Comparison of ENCODE assay signal across 25 cellular contexts in genomic region chr14:94293578-94293924, GRCh38. TPM values are rescaled to one million over a fixed set of nuclear protein-coding genes. Genes with fewer than 3 reads are reported as not detected.
DNase-seq lines count a peak whose midpoint lies in the region; ATAC-seq and TF ChIP-seq lines count a peak whose summit lies in the region.
"Had no signal": no experiment of that assay in that cellular context is flagged by ENCODE, and none has a peak within 500 bp of the region (broad histone marks: within the 10 kb centered on the region; RNA-seq: fewer than 3 reads in every experiment).

No MANE protein-coding gene starts in this region.

- TF ChIP-seq RAD21 in liver (IDR thresholded peaks at IDR 0.05): no peak

- 44% methylated on average over 3 of the region's 3 CpGs for WGBS in liver
- 79% methylated on average over 3 of the region's 3 CpGs for WGBS in esophagus muscularis mucosa

- H3K36me3 ChIP-seq in liver (ENCODE audit: control insufficient read depth in 4 of 4, insufficient read depth in 3 of 4, low read depth in 1 of 4, low read length in 3 of 4): peaks cover 0 to 12% (median 2%) of the 10 kb centered on the region in 4 donors
- no peaks in the 10 kb centered on the region for H3K36me3 ChIP-seq in upper lobe of right lung
- H3K36me3 ChIP-seq in esophagus muscularis mucosa: no peaks in the 10 kb centered on the region
- H3K36me3 ChIP-seq in colonic mucosa: no peaks in the 10 kb centered on the region
- H3K36me3 ChIP-seq: BE2C; BLaER1 treated with 17β-estradiol and CSF1 and Interleukin-3, amounts not matched to agents 10 nM and 100 nM had no signal

- no peak for ATAC-seq in upper lobe of right lung
- ATAC-seq: HCT116 had no signal

- peak overlapping the region; percentile 20 to 41 (median 22) for H3K4me3 ChIP-seq in liver (ENCODE audit: low read depth in 1 of 3, low read length in 3 of 3)
- no peak overlapping the region for H3K4me3 ChIP-seq in upper lobe of right lung
- H3K4me3 ChIP-seq in esophagus muscularis mucosa: no peak overlapping the region
- H3K4me3 ChIP-seq in colonic mucosa: no peak overlapping the region
- H3K4me3 ChIP-seq: BLaER1 treated with 17β-estradiol and CSF1 and Interleukin-3, amounts not matched to agents 10 nM and 100 nM; GM23338 had no signal

- DNase-seq in DMS53 (lab: John Stamatoyannopoulos, UW) (peak; percentile 27), DMS53 treated with DMSO at 0.1 percent for 48 hours (lab: John Stamatoyannopoulos, UW; ENCODE audit: unreplicated experiment) (no peak), islet precursor cell (peak; percentile 50), upper lobe of right lung (no peak), esophagus muscularis mucosa (ENCODE audit: extremely low spot score) (no peak), colonic mucosa (no peak)
- peak; percentile 12 for DNase-seq in stimulated activated CD8-positive, alpha-beta memory T cell treated with anti-CD3 and anti-CD28 coated beads, Interleukin-4, amount 100 ng/mL, for 48 hours
- DNase-seq: ACHN; AML-193; BE2C; CD4-positive, alpha-beta memory T cell; COR-L47; DMS153; DMS79 treated with DMSO at 0.1 percent for 48 hours; GF-D8; H9 had no signal

- TF ChIP-seq CTCF in liver (IDR thresholded peaks at IDR 0.05; ENCODE audit: low read depth, low read length, missing input control) (no peak), upper lobe of right lung (IDR thresholded peaks at IDR 0.05) (no peak), esophagus muscularis mucosa (IDR thresholded peaks at IDR 0.05) (no peak), colonic mucosa (IDR thresholded peaks at IDR 0.05) (no peak)

- H3K9me3 ChIP-seq in liver (ENCODE audit: control insufficient read depth in 4 of 4, low read length in 3 of 4) (no peaks in the 10 kb centered on the region), upper lobe of right lung (no peaks in the 10 kb centered on the region), esophagus muscularis mucosa (no peaks in the 10 kb centered on the region), colonic mucosa (no peaks in the 10 kb centered on the region)
- H3K9me3 ChIP-seq: BE2C had no signal

- peak overlapping the region in 1 of 2 donors; percentile 80 for H3K9ac ChIP-seq in liver (ENCODE audit: low read depth in 1 of 2, low read length in 2 of 2)
- H3K9ac ChIP-seq in colonic mucosa (ENCODE audit: low read depth in 2 of 2, low read length in 2 of 2): no peak overlapping the region
- H3K9ac ChIP-seq: BLaER1 treated with 17β-estradiol and CSF1 and Interleukin-3, amounts not matched to agents 10 nM and 100 nM had no signal

- H3K4me1 ChIP-seq in liver (ENCODE audit: control insufficient read depth in 4 of 4, insufficient read depth in 4 of 4, low read length in 3 of 4) (peaks cover 2 to 59% (median 23%) of the 10 kb centered on the region in 4 donors), upper lobe of right lung (no peaks in the 10 kb centered on the region), esophagus muscularis mucosa (no peaks in the 10 kb centered on the region), colonic mucosa (no peaks in the 10 kb centered on the region)
- H3K4me1 ChIP-seq: BE2C; BLaER1 treated with 17β-estradiol and CSF1 and Interleukin-3, amounts not matched to agents 10 nM and 100 nM had no signal

- H3K27me3 ChIP-seq in liver (ENCODE audit: control insufficient read depth in 4 of 4, insufficient read depth in 4 of 4, low read length in 3 of 4) (no peaks in the 10 kb centered on the region), upper lobe of right lung (no peaks in the 10 kb centered on the region), esophagus muscularis mucosa (peaks cover 0 to 3% (median 0%) of the 10 kb centered on the region in 4 donors), colonic mucosa (no peaks in the 10 kb centered on the region)
- H3K27me3 ChIP-seq: BE2C; BLaER1 treated with 17β-estradiol and CSF1 and Interleukin-3, amounts not matched to agents 10 nM and 100 nM had no signal

- TF ChIP-seq EP300 in esophagus muscularis mucosa (IDR thresholded peaks at IDR 0.05): no peak

- H3K27ac ChIP-seq in liver (ENCODE audit: low read depth in 1 of 2, low read length in 2 of 2): peak overlapping the region; percentile 93 to 96
- H3K27ac ChIP-seq in upper lobe of right lung: no peak overlapping the region
- H3K27ac ChIP-seq in esophagus muscularis mucosa (replicated peaks in 1 of 4): no peak overlapping the region
- no peak overlapping the region for H3K27ac ChIP-seq in colonic mucosa
- H3K27ac ChIP-seq: 22Rv1; BLaER1 treated with 17β-estradiol and CSF1 and Interleukin-3, amounts not matched to agents 10 nM and 100 nM had no signal

- intact Hi-C loops in upper lobe of right lung (cut with DNase I) (no loop called here), esophagus muscularis mucosa (cut with DNase I) (no loop called here), colonic mucosa (cut with DNase I) (no loop called here)

- TF ChIP-seq POLR2A in esophagus muscularis mucosa (IDR thresholded peaks at IDR 0.05; ENCODE audit: low read depth): no peak

TF ChIP-seq in liver, 16 proteins besides CTCF, POLR2A, EP300 and RAD21:
- no peak for TF ChIP-seq ATF3 (IDR thresholded peaks at IDR 0.05)
- no peak for TF ChIP-seq JUND (IDR thresholded peaks at IDR 0.05)
- no peak for TF ChIP-seq HNF4A (conservative IDR thresholded peaks at IDR 0.05)
- no peak for TF ChIP-seq NR2F2 (IDR thresholded peaks at IDR 0.05)
- TF ChIP-seq TAF1 (conservative IDR thresholded peaks at IDR 0.05): no peak
- TF ChIP-seq EGR1 (IDR thresholded peaks at IDR 0.05; ENCODE audit: low read depth in 2 of 2): no peak
- TF ChIP-seq RXRA (IDR thresholded peaks at IDR 0.05): no peak
- TF ChIP-seq HNF4G (IDR thresholded peaks at IDR 0.05): no peak
- no peak for TF ChIP-seq FOXA1 (IDR thresholded peaks at IDR 0.05)
- TF ChIP-seq, protein P1, sequence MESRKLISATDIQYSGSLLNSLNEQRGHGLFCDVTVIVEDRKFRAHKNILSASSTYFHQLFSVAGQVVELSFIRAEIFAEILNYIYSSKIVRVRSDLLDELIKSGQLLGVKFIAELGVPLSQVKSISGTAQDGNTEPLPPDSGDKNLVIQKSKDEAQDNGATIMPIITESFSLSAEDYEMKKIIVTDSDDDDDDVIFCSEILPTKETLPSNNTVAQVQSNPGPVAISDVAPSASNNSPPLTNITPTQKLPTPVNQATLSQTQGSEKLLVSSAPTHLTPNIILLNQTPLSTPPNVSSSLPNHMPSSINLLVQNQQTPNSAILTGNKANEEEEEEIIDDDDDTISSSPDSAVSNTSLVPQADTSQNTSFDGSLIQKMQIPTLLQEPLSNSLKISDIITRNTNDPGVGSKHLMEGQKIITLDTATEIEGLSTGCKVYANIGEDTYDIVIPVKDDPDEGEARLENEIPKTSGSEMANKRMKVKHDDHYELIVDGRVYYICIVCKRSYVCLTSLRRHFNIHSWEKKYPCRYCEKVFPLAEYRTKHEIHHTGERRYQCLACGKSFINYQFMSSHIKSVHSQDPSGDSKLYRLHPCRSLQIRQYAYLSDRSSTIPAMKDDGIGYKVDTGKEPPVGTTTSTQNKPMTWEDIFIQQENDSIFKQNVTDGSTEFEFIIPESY (IDR thresholded peaks at IDR 0.05): no peak
- no peak for TF ChIP-seq SP1 (IDR thresholded peaks at IDR 0.05)
- no peak for TF ChIP-seq YY1 (IDR thresholded peaks at IDR 0.05)
- no peak for TF ChIP-seq FOXA2 (IDR thresholded peaks at IDR 0.05)
- TF ChIP-seq, protein P2, sequence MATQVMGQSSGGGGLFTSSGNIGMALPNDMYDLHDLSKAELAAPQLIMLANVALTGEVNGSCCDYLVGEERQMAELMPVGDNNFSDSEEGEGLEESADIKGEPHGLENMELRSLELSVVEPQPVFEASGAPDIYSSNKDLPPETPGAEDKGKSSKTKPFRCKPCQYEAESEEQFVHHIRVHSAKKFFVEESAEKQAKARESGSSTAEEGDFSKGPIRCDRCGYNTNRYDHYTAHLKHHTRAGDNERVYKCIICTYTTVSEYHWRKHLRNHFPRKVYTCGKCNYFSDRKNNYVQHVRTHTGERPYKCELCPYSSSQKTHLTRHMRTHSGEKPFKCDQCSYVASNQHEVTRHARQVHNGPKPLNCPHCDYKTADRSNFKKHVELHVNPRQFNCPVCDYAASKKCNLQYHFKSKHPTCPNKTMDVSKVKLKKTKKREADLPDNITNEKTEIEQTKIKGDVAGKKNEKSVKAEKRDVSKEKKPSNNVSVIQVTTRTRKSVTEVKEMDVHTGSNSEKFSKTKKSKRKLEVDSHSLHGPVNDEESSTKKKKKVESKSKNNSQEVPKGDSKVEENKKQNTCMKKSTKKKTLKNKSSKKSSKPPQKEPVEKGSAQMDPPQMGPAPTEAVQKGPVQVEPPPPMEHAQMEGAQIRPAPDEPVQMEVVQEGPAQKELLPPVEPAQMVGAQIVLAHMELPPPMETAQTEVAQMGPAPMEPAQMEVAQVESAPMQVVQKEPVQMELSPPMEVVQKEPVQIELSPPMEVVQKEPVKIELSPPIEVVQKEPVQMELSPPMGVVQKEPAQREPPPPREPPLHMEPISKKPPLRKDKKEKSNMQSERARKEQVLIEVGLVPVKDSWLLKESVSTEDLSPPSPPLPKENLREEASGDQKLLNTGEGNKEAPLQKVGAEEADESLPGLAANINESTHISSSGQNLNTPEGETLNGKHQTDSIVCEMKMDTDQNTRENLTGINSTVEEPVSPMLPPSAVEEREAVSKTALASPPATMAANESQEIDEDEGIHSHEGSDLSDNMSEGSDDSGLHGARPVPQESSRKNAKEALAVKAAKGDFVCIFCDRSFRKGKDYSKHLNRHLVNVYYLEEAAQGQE (IDR thresholded peaks at IDR 0.05): no peak
- no peak for TF ChIP-seq GABPA (IDR thresholded peaks at IDR 0.05 in 1 of 2, conservative IDR thresholded peaks at IDR 0.05 in 1 of 2)
- no peak for TF ChIP-seq MAX (IDR thresholded peaks at IDR 0.05)

RNA-seq across cellular contexts. Expression of gene SERPINA10, which starts 0.5 kb away (rescaled TPM):
- total RNA-seq in liver (100 to 1,000 TPM; 105 to 256 TPM), upper lobe of right lung (not detected), esophagus muscularis mucosa (not detected), colonic mucosa (under 1 TPM; 0.48 to 0.74 TPM)
- polyA plus RNA-seq in liver: 100 to 1,000 TPM; 131 to 363 TPM
- total RNA-seq: CD4-positive, alpha-beta memory T cell; Daoy; G401; GM23338; H4; H9 had no signal
- polyA plus RNA-seq: CD14-positive monocyte; CD4-positive, alpha-beta memory T cell had no signal

RNA-seq across cellular contexts. Expression of gene SERPINA6, which starts 29.6 kb away (rescaled TPM):
- total RNA-seq in liver (100 to 1,000 TPM; 188 to 330 TPM), upper lobe of right lung (not detected), esophagus muscularis mucosa (not detected), colonic mucosa (1 to 10 TPM; 3.4 to 5.7 TPM)
- 100 to 1,000 TPM; 327 to 357 TPM for polyA plus RNA-seq in liver
- total RNA-seq: CD4-positive, alpha-beta memory T cell; G401; GM23338; H9 had no signal
- polyA plus RNA-seq: CD14-positive monocyte; CD4-positive, alpha-beta memory T cell; GM23338 had no signal

Comparison
In these comparisons a context has a peak if more than half of its experiments do, and no peak if none do; other contexts are left out.
1. DNase-seq: peak in DMS53 (single experiment), islet precursor cell (single experiment) and stimulated activated CD8-positive, alpha-beta memory T cell treated with anti-CD3 and anti-CD28 coated beads, Interleukin-4, amount 100 ng/mL, for 48 hours (single experiment); none in DMS53 treated with DMSO at 0.1 percent for 48 hours (single experiment), upper lobe of right lung (single experiment), esophagus muscularis mucosa (single experiment) and colonic mucosa (single experiment).
2. H3K27ac ChIP-seq: peak in liver (2 of 2); none in upper lobe of right lung (single experiment), esophagus muscularis mucosa (0 of 4) and colonic mucosa (single experiment).
3. H3K4me3 ChIP-seq: peak in liver (3 of 3); none in upper lobe of right lung (single experiment), esophagus muscularis mucosa (0 of 4) and colonic mucosa (single experiment).
4. RNA of gene SERPINA10, which starts 0.5 kb away (total RNA-seq): 105 to 256 TPM in liver; 0.48 to 0.74 TPM in colonic mucosa, not detected in upper lobe of right lung (single experiment) and not detected in esophagus muscularis mucosa; every median in the first group is over 10 times any median in the second.
5. RNA of gene SERPINA6, which starts 29.6 kb away (total RNA-seq): 188 to 330 TPM in liver; 3.4 to 5.7 TPM in colonic mucosa, not detected in upper lobe of right lung (single experiment) and not detected in esophagus muscularis mucosa; every median in the first group is over 10 times any median in the second.